Comparison of ENCODE assay signal across 8 cellular contexts in the genomic region with DNA sequence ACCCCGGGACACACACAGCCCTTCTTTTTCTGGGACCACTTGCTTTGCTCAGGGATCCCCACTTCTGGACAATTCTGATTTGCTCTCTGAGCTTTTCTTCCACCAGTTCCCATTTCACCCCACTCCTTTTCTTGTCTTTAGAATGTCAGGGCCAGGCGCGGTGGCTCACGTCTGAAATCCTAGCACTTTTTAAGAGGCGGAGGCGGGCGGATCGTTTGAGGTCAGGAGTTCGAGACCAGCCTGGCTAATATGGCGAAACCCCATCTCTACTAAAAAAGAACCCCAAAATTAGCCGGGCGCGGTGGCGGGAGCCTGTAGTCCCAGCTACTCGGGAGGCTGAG. TPM values are rescaled to one million over a fixed set of nuclear protein-coding genes. Genes with fewer than 3 reads are reported as not detected.
DNase-seq lines count a peak whose midpoint lies in the region; ATAC-seq and TF ChIP-seq lines count a peak whose summit lies in the region.

No MANE protein-coding gene starts in this region.

- H3K27ac Mint-ChIP-seq in natural killer cell treated with Interleukin-12 subunit alpha and Interleukin-12 subunit beta and Interleukin-15 and Interleukin-18, amount 100 ng/mL, for 72 hours = peak overlapping the region; percentile 76 to 86

- peaks cover 4 to 18% of the 10 kb centered on the region in 2 donors for H3K27me3 Mint-ChIP-seq in natural killer cell treated with Interleukin-12 subunit alpha and Interleukin-12 subunit beta and Interleukin-15 and Interleukin-18, amount 100 ng/mL, for 72 hours

- H3K4me3 ChIP-seq in H7 (ENCODE audit: insufficient read depth, low read depth, low read length) (peak overlapping the region; percentile 93), RWPE2 (ENCODE audit: severe bottlenecking) (peak overlapping the region; percentile 98), ectodermal cell (ENCODE audit: insufficient read depth, low read depth, low read length) (peak overlapping the region; percentile 72)

- peaks cover 4% of the 10 kb centered on the region for H3K36me3 Mint-ChIP-seq in natural killer cell treated with Interleukin-12 subunit alpha and Interleukin-12 subunit beta and Interleukin-15 and Interleukin-18, amount 100 ng/mL, for 72 hours

- DNase-seq in H7 (no peak), RWPE2 (ENCODE audit: low spot score) (no peak), Ammon's horn (ENCODE audit: low spot score) (no peak)
- no peak for DNase-seq in natural killer cell treated with Interleukin-12 subunit alpha and Interleukin-12 subunit beta and Interleukin-15 and Interleukin-18, amount 100 ng/mL, for 72 hours (ENCODE audit: low spot score)
- DNase-seq in effector CD8-positive, alpha-beta T cell (lab: John Stamatoyannopoulos, UW) = no peak

- H3K9me3 Mint-ChIP-seq in natural killer cell treated with Interleukin-12 subunit alpha and Interleukin-12 subunit beta and Interleukin-15 and Interleukin-18, amount 100 ng/mL, for 72 hours = no peaks in the 10 kb centered on the region

- peaks cover 26% of the 10 kb centered on the region in 2 donors for H3K4me1 Mint-ChIP-seq in natural killer cell treated with Interleukin-12 subunit alpha and Interleukin-12 subunit beta and Interleukin-15 and Interleukin-18, amount 100 ng/mL, for 72 hours (ENCODE audit: low read depth in 2 of 2)

- ATAC-seq in RWPE2 (ENCODE audit: low read depth) (no peak), GM21529 (IDR thresholded peaks at IDR 0.05; ENCODE audit: unreplicated experiment) (no peak), HG03135 (IDR thresholded peaks at IDR 0.05; ENCODE audit: unreplicated experiment) (no peak)
- ATAC-seq in natural killer cell treated with Interleukin-12 subunit alpha and Interleukin-12 subunit beta and Interleukin-15 and Interleukin-18, amount 100 ng/mL, for 72 hours = no peak

- no peak for TF ChIP-seq CTCF in RWPE2 (IDR thresholded peaks at IDR 0.05; ENCODE audit: poor library complexity, severe bottlenecking)

- H3K27me3 ChIP-seq in H7 (ENCODE audit: control insufficient read depth, insufficient read depth, low read length) (no peaks in the 10 kb centered on the region), RWPE2 (ENCODE audit: insufficient read depth, poor library complexity, severe bottlenecking) (no peaks in the 10 kb centered on the region), ectodermal cell (ENCODE audit: control insufficient read depth, insufficient read depth, low read length, poor library complexity, severe bottlenecking) (no peaks in the 10 kb centered on the region)

- peak overlapping the region; percentile 66 for H3K27ac ChIP-seq in RWPE2 (ENCODE audit: poor library complexity, severe bottlenecking)
- H3K27ac ChIP-seq in ectodermal cell (ENCODE audit: insufficient read depth, low read depth, low read length, poor library complexity, severe bottlenecking) = peak overlapping the region; percentile 86

- H3K4me3 Mint-ChIP-seq in natural killer cell treated with Interleukin-12 subunit alpha and Interleukin-12 subunit beta and Interleukin-15 and Interleukin-18, amount 100 ng/mL, for 72 hours = peak overlapping the region; percentile 84

- H3K9me3 ChIP-seq in RWPE2 (ENCODE audit: severe bottlenecking) (no peaks in the 10 kb centered on the region), ectodermal cell (ENCODE audit: control insufficient read depth, low read length) (no peaks in the 10 kb centered on the region)

- H3K36me3 ChIP-seq in H7 (replicated peaks; ENCODE audit: control insufficient read depth, insufficient read depth, low read length) = no peaks in the 10 kb centered on the region
- H3K36me3 ChIP-seq in RWPE2 (ENCODE audit: low read depth) = no peaks in the 10 kb centered on the region
- H3K36me3 ChIP-seq in ectodermal cell (ENCODE audit: control insufficient read depth, insufficient read depth, low read length) = no peaks in the 10 kb centered on the region

- WGBS in ectodermal cell, 2 experiments = 0 to 1% methylated on average over 15 of the region's 15 CpGs

- H3K4me1 ChIP-seq in RWPE2 (ENCODE audit: insufficient read depth, poor library complexity, severe bottlenecking) = no peaks in the 10 kb centered on the region
- peaks cover 8% of the 10 kb centered on the region for H3K4me1 ChIP-seq in ectodermal cell (ENCODE audit: control insufficient read depth, insufficient read depth, low read length)

RNA-seq across cellular contexts. Expression of a gene that starts 0.9 kb away (rescaled TPM):
- total RNA-seq in H7 (2014; rRNA removed; shearing (Covaris generic)) = 10.5 and 12.4 TPM in 2 replicates
- polyA plus RNA-seq in ectodermal cell (2013, experiment 1 of 4) = 21.1 TPM
- 20.6 TPM for polyA plus RNA-seq in ectodermal cell (2013, experiment 2 of 4)
- polyA plus RNA-seq in ectodermal cell (2013, experiment 3 of 4) = 21.1 TPM
- polyA plus RNA-seq in ectodermal cell (2013, experiment 4 of 4) = 18.6 TPM
- 10 to 100 TPM in 1 of 2 donors, 1 to 10 TPM in 1; 6.6 to 14.0 TPM for total RNA-seq in natural killer cell treated with Interleukin-12 subunit alpha and Interleukin-12 subunit beta and Interleukin-15 and Interleukin-18, amount 100 ng/mL, for 72 hours

RNA-seq across cellular contexts. Expression of a gene that starts 49.2 kb away (rescaled TPM):
- 138 and 172 TPM in 2 replicates for total RNA-seq in H7 (2014; rRNA removed; shearing (Covaris generic))
- polyA plus RNA-seq in ectodermal cell (2013, experiment 1 of 4) = 102 TPM
- 118 TPM for polyA plus RNA-seq in ectodermal cell (2013, experiment 2 of 4)
- polyA plus RNA-seq in ectodermal cell (2013, experiment 3 of 4) = 103 TPM
- polyA plus RNA-seq in ectodermal cell (2013, experiment 4 of 4) = 112 TPM
- total RNA-seq in natural killer cell treated with Interleukin-12 subunit alpha and Interleukin-12 subunit beta and Interleukin-15 and Interleukin-18, amount 100 ng/mL, for 72 hours = 10 to 100 TPM; 63.7 to 69.3 TPM

RNA-seq across cellular contexts. Expression of a gene that starts 49.3 kb away (rescaled TPM):
- 66.6 and 68.9 TPM in 2 replicates for total RNA-seq in H7 (2014; rRNA removed; shearing (Covaris generic))
- 73.0 TPM for polyA plus RNA-seq in ectodermal cell (2013, experiment 1 of 4)
- 70.8 TPM for polyA plus RNA-seq in ectodermal cell (2013, experiment 2 of 4)
- polyA plus RNA-seq in ectodermal cell (2013, experiment 3 of 4) = 66.2 TPM
- polyA plus RNA-seq in ectodermal cell (2013, experiment 4 of 4) = 63.2 TPM
- total RNA-seq in natural killer cell treated with Interleukin-12 subunit alpha and Interleukin-12 subunit beta and Interleukin-15 and Interleukin-18, amount 100 ng/mL, for 72 hours = 10 to 100 TPM; 38.8 to 42.7 TPM
